8 cellular contexts compared by ENCODE assay signal in the genomic region with DNA sequence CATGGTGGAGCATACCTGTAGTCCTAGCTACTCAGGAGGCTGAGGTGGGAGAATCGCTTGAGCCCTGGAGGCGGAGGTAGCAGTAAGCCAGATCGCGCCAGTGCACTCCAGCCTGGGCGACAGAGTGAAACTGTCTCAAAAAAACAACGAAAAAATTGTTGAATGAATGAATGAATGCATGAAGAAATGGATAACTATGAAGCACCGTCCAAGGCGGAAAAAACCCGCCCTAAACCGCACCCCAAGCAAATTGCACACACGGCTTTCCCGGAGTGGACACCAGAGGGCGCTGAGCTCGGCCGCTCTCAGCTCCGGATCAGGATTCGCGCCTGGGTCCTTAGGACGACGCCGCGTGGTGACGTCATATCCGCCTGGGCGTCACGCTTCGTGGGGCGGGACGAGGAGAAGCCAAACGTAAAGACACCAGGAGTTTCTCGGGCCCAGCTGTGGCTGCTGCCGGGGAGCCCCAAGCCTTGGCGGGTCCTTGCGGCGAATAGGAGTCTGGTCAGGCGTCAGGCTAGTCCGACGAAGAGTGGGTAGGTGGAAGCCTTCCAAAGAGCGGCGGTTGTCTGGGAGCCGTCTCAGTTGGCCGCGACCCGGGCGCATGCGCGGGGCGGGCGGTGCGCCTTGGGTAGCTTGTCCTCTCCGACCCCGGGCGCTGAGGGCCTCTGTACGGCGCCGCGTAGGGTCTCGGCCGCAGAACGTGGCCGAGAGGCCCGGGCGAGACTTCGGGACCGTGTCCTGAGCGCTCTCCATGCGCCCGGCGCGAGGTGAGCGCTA. TPM values are rescaled to one million over a fixed set of nuclear protein-coding genes. Genes with fewer than 3 reads are reported as not detected.
A peak's percentile ranks its signal among the peaks of the same experiment; 100 is the strongest.
DNase-seq lines count a peak whose midpoint lies in the region; ATAC-seq and TF ChIP-seq lines count a peak whose summit lies in the region.

A gene (plus strand): TSS at position 639 of the 780 bp plus-strand sequence. CDS start 11,094 bp downstream, outside the sequence.
A gene (plus strand): TSS at position 364 of the 780 bp plus-strand sequence. CDS start 4,085 bp downstream, outside the sequence.

- H3K9me3 ChIP-seq in heart left ventricle: no peaks in the 10 kb centered on the region
- no peaks in the 10 kb centered on the region for H3K9me3 ChIP-seq in upper lobe of right lung

- intact Hi-C loops in heart left ventricle (cut with DNase I) (loop anchor here in 7 of 10 donors (2.0 to 10.0 kb wide), 8 partner anchors 69 to 329 kb away; a partner anchor contains a TSS), posterior cingulate gyrus (cut with DNase I) (loop anchor here (2.0 to 10.0 kb wide), 5 partner anchors 27 to 325 kb away; a partner anchor contains a TSS), upper lobe of right lung (cut with DNase I) (no loop called here)

- peaks cover 0 to 5% (median 0%) of the 10 kb centered on the region in 9 donors for H3K27me3 ChIP-seq in heart left ventricle
- H3K27me3 ChIP-seq in upper lobe of right lung: no peaks in the 10 kb centered on the region

- DNase-seq in GM13976 (ENCODE audit: low spot score) (peak; percentile 96), NCI-H146 (lab: John Stamatoyannopoulos, UW) (peak; percentile 94), T-helper 1 cell (peak; percentile 94 to 98 (median 96)), amniotic epithelial cell (ENCODE audit: low read depth) (peak; percentile 94), heart left ventricle (peak; percentile 98 to 100 (median 99)), posterior cingulate gyrus (peak; percentile 96 to 100 (median 98)), upper lobe of right lung (peak; percentile 99)

- TF ChIP-seq CTCF in GM13976 (IDR thresholded peaks at IDR 0.05; ENCODE audit: borderline replicate concordance, control extremely low read depth, extremely low read depth, insufficient read depth, missing control alignments): peak; percentile 95
- TF ChIP-seq CTCF in heart left ventricle (IDR thresholded peaks at IDR 0.05): peak; percentile 95 to 99 (median 96)
- peak; percentile 99 for TF ChIP-seq CTCF in upper lobe of right lung (IDR thresholded peaks at IDR 0.05)

- TF ChIP-seq POLR2A in heart left ventricle (IDR thresholded peaks at IDR 0.05): peak in 1 of 2 donors; percentile 76

- peaks cover 5 to 36% (median 26%) of the 10 kb centered on the region in 12 donors for H3K4me1 ChIP-seq in heart left ventricle
- H3K4me1 ChIP-seq in upper lobe of right lung: peaks cover 24% of the 10 kb centered on the region

- H3K4me3 ChIP-seq in heart left ventricle: peak within 1 kb of the TSS; percentile 80 to 97 (median 86)
- H3K4me3 ChIP-seq in upper lobe of right lung: peak within 1 kb of the TSS; percentile 80

- in situ Hi-C loops in GM13976 (cut with MboI; ENCODE audit: low sequenced_read_pairs, unreplicated experiment): loop anchor here (10.0 kb wide), 1 partner anchor 301 kb away; a partner anchor contains a TSS

- ATAC-seq in HG02870 (IDR thresholded peaks at IDR 0.05; ENCODE audit: unreplicated experiment) (peak; percentile 85), heart left ventricle (peak; percentile 94 to 97 (median 96)), upper lobe of right lung (peak; percentile 98)

- H3K36me3 ChIP-seq in heart left ventricle (peaks cover 0 to 26% (median 12%) of the 10 kb centered on the region in 9 donors), upper lobe of right lung (peaks cover 14% of the 10 kb centered on the region)

- H3K27ac ChIP-seq in heart left ventricle (peak within 1 kb of the TSS; percentile 90 to 99 (median 96)), upper lobe of right lung (peak within 1 kb of the TSS; percentile 99)

- WGBS in heart left ventricle, 4 donors: 4 to 6% (median 4%) methylated on average over 43 to 71 of the region's 71 CpGs

RNA-seq across cellular contexts. Expression of the first gene that starts in this region (rescaled TPM):
- total RNA-seq in heart left ventricle (10 to 100 TPM in 6 of 9 donors, 1 to 10 TPM in 3; 5.7 to 21.6 (median 12.4) TPM), upper lobe of right lung (6.2 TPM)
- polyA plus RNA-seq in heart left ventricle: 10 to 100 TPM in 1 of 2 donors, 1 to 10 TPM in 1; 2.7 to 19.0 TPM

RNA-seq across cellular contexts. Expression of the second gene that starts in this region (rescaled TPM):
- total RNA-seq in heart left ventricle: 10 to 100 TPM in 8 of 9 donors, 1 to 10 TPM in 1; 9.6 to 32.4 (median 24.0) TPM
- 10 to 100 TPM; 18.6 to 27.9 TPM for polyA plus RNA-seq in heart left ventricle
- total RNA-seq in upper lobe of right lung: 13.6 TPM

Comparison
In these comparisons a context has a peak if more than half of its experiments do, and no peak if none do; other contexts are left out.
1. Peak in every context shown above with its lines: DNase-seq, ATAC-seq, H3K4me3 ChIP-seq and H3K27ac ChIP-seq.